8 cellular contexts compared by ENCODE assay signal in the genomic region with DNA sequence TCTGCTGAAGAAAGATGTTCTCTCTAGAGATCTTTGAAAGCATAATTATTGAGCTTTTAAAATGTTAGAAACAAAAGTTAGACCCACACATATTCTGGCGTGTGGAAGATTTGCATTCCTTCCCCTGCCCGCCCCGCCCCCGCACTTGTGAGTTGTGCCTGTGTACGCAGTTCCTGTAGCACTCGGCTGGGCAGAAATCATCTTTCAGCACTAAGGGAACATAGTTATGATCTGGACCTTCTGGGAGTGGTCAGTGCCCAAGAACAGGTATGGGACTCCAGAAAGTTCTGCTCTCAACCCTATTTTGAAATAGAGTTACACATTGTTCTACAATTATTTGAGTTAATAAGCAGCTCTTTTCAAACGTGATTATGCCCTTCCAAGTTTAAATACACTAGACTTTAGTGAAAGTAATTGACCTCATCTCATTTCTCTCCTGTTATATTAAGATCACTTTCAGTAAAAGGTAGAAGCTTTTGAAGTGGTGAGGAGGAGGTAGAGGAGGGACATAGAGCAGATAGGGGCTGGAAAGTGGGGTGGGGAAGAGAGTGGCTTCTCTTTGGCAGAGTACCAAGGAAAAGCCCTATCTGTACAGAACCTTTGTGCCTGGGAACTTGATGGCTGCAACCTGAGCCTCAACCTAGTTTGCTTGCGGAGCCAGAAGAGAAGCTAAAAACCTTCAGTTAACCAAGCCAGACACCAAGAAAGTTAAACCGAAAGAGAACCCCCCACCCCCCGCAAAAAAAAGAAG. TPM values are rescaled to one million over a fixed set of nuclear protein-coding genes. Genes with fewer than 3 reads are reported as not detected.
DNase-seq lines count a peak whose midpoint lies in the region; ATAC-seq and TF ChIP-seq lines count a peak whose summit lies in the region.

No MANE protein-coding gene starts in this region.

- H2AFZ ChIP-seq in OCI-LY7 (ENCODE audit: low read length): peak overlapping the region; percentile 15; the same call in 1 of the 2 replicates
- no peak overlapping the region for H2AFZ ChIP-seq in osteoblast (ENCODE audit: low read length)

- peak; percentile 11 to 68 for DNase-seq in NCI-H526 (lab: John Stamatoyannopoulos, UW)
- DNase-seq in NCI-H526 treated with DMSO at 0.1 percent for 48 hours (lab: John Stamatoyannopoulos, UW): no peak
- peak; percentile 4 for DNase-seq in OCI-LY7 (ENCODE audit: low spot score)
- peak; percentile 50 for DNase-seq in colonic mucosa
- peak in 1 of 2 donors; percentile 41 for DNase-seq in psoas muscle
- no peak for DNase-seq in SHP77 (lab: John Stamatoyannopoulos, UW)
- no peak for DNase-seq in osteoblast (ENCODE audit: insufficient read length, low spot score, missing footprints)

- peak overlapping the region; percentile 7; the same call in 1 of the 2 replicates for H3K4me2 ChIP-seq in OCI-LY7 (ENCODE audit: low read length)
- no peak overlapping the region for H3K4me2 ChIP-seq in osteoblast (ENCODE audit: insufficient read depth, low read length)

- intact Hi-C loops in OCI-LY7 (cut with micrococcal nuclease; ENCODE audit: unreplicated experiment): no loop called here
- intact Hi-C loops in colonic mucosa (cut with DNase I): no loop called here
- intact Hi-C loops in psoas muscle (cut with DNase I): no loop called here

- no TSS peak for BruUV-seq in OCI-LY7 (replicated peaks; lab: Mats Ljungman, UMichigan)

- H3K79me2 ChIP-seq in OCI-LY7 (ENCODE audit: insufficient read depth, low read depth, low read length): no peaks in the 10 kb centered on the region
- H3K79me2 ChIP-seq in osteoblast (ENCODE audit: insufficient read depth, low read length): peaks cover 3% of the 10 kb centered on the region

- H3K4me3 ChIP-seq in OCI-LY7 (ENCODE audit: low read depth, low read length, poor library complexity, severe bottlenecking) (no peak overlapping the region), colonic mucosa (no peak overlapping the region), psoas muscle (peak overlapping the region; percentile 23), osteoblast (ENCODE audit: insufficient read depth, low read length) (no peak overlapping the region)

- H3K9me3 ChIP-seq in OCI-LY7 (ENCODE audit: low read length) (no peaks in the 10 kb centered on the region), colonic mucosa (no peaks in the 10 kb centered on the region), psoas muscle (no peaks in the 10 kb centered on the region), osteoblast (ENCODE audit: low read depth, low read length) (no peaks in the 10 kb centered on the region)

- no peak overlapping the region for H3K9ac ChIP-seq in colonic mucosa (ENCODE audit: low read depth in 2 of 2, low read length in 2 of 2)

- H3K9me2 ChIP-seq in OCI-LY7 (ENCODE audit: insufficient read depth, low read length): no peaks in the 10 kb centered on the region

- ATAC-seq in psoas muscle (peak in 3 of 4 donors; percentile 57 to 61 (median 61)), GM18519 (IDR thresholded peaks at IDR 0.05; ENCODE audit: low FRiP score, unreplicated experiment) (no peak)

- H3K36me3 ChIP-seq in OCI-LY7 (ENCODE audit: insufficient read depth, low read length) (no peaks in the 10 kb centered on the region), colonic mucosa (no peaks in the 10 kb centered on the region), psoas muscle (ENCODE audit: insufficient read depth in 1 of 2, low read depth in 1 of 2) (no peaks in the 10 kb centered on the region), osteoblast (ENCODE audit: insufficient read depth, low read length) (no peaks in the 10 kb centered on the region)

- 52 to 66% (median 60%) methylated on average over 10 of the region's 10 CpGs for WGBS in psoas muscle, 3 donors

- TF ChIP-seq CTCF in OCI-LY7 (conservative IDR thresholded peaks at IDR 0.05; ENCODE audit: low read length) (no peak), colonic mucosa (IDR thresholded peaks at IDR 0.05) (no peak), psoas muscle (IDR thresholded peaks at IDR 0.05) (no peak), osteoblast (IDR thresholded peaks at IDR 0.05; ENCODE audit: extremely low read depth, low read depth, low read length) (no peak)

- CTCF ChIA-PET in OCI-LY7 (lab: Charles Lee; ENCODE audit: unreplicated experiment): no interaction called here

- POLR2A ChIA-PET in OCI-LY7 (lab: Charles Lee): interaction anchor here (0.6 to 1.3 kb wide), 4 partner anchors 28 to 1657 kb away, joined by 3 to 10 read pairs (median 6); no protein-coding TSS in a partner anchor

- H3K4me1 ChIP-seq in OCI-LY7 (ENCODE audit: insufficient read depth, low read length, poor library complexity, severe bottlenecking) (peaks cover 6% of the 10 kb centered on the region), colonic mucosa (peaks cover 3% of the 10 kb centered on the region), psoas muscle (peaks cover 20% of the 10 kb centered on the region), osteoblast (ENCODE audit: insufficient read depth, low read length) (peaks cover 21% of the 10 kb centered on the region)

- H4K20me1 ChIP-seq in OCI-LY7 (ENCODE audit: insufficient read depth, low read length) (no peaks in the 10 kb centered on the region), osteoblast (ENCODE audit: insufficient read depth, low read length) (peaks cover 5% of the 10 kb centered on the region)

- H3K27me3 ChIP-seq in colonic mucosa: no peaks in the 10 kb centered on the region
- H3K27me3 ChIP-seq in psoas muscle (ENCODE audit: insufficient read depth in 3 of 3, low read length in 2 of 3): no peaks in the 10 kb centered on the region
- no peaks in the 10 kb centered on the region for H3K27me3 ChIP-seq in osteoblast (ENCODE audit: insufficient read depth, low read length)

- H3K27ac ChIP-seq in OCI-LY7 (ENCODE audit: low read depth, low read length, poor library complexity, severe bottlenecking) (no peak overlapping the region), colonic mucosa (no peak overlapping the region), psoas muscle (peak overlapping the region; percentile 26), osteoblast (ENCODE audit: low read depth, low read length) (no peak overlapping the region)

RNA-seq across cellular contexts. Expression of a gene that starts 5.7 kb away (rescaled TPM):
- total RNA-seq in OCI-LY7 (2014; rRNA removed; shearing (Covaris generic)): not detected in 2 replicates
- total RNA-seq in OCI-LY7 (2022) (0.70 and 0.91 TPM in 2 replicates), colonic mucosa (10 to 100 TPM in 1 of 2 donors, 1 to 10 TPM in 1; 5.4 to 14.7 TPM), psoas muscle (10 to 100 TPM; 35.8 to 50.9 (median 40.2) TPM), osteoblast (20.6 and 21.5 TPM in 2 replicates)
- 10 to 100 TPM; 36.1 to 52.9 (median 49.7) TPM for polyA plus RNA-seq in psoas muscle

RNA-seq across cellular contexts. Expression of a gene that starts 34.9 kb away (rescaled TPM):
- total RNA-seq in OCI-LY7 (2014; rRNA removed; shearing (Covaris generic)): 96.0 and 96.9 TPM in 2 replicates
- total RNA-seq in OCI-LY7 (2022): 63.9 and 77.5 TPM in 2 replicates
- 10 to 100 TPM; 24.8 to 45.1 TPM for total RNA-seq in colonic mucosa
- total RNA-seq in psoas muscle: 10 to 100 TPM; 41.5 to 60.7 (median 53.9) TPM
- polyA plus RNA-seq in psoas muscle: 10 to 100 TPM; 60.5 to 74.9 (median 74.6) TPM
- total RNA-seq in osteoblast: 34.0 and 39.2 TPM in 2 replicates

Comparison
In these comparisons a context has a peak if more than half of its experiments do, and no peak if none do; other contexts are left out.
1. DNase-seq: peak in NCI-H526 (2 of 2), OCI-LY7 (single experiment) and colonic mucosa (single experiment); none in NCI-H526 treated with DMSO at 0.1 percent for 48 hours (single experiment), SHP77 (0 of 2) and osteoblast (single experiment).